1 cellular context compared by ENCODE assay signal in the genomic region with DNA sequence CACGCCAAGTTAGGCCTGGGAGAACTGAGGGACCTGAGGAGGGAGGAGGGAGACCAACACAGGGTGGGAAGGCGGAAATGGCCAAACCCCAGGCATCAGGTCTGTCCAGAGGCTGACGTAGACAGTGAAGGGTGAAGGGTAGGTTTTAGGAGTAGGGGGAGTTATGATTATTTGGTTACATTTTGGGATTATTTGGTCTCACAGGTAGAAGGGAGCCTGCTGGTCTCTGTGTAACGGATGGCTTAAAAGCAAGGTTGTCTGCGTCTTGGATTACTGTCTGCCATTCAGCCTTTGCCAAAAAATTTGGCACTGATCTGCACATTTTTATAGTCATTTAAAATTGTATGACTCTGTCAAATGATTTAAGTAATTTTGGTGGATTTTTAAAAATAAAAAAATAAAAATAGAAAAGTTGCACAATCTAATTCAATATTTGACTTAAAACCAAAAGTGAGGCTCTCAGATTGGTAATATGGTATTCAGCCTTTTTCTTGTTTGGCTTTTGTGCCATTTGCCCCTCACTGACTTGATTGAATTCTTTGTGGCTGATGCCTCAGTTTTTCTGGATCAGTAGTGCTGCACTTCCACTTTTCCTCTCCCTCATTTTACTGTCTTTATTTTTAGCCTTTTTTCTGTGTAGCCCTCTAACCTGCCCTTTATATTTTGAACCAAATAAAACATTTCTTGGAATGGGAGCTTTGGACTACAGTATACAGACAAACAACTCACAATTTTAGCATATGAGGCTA.
TF ChIP-seq lines count a peak whose summit lies in the region.

No MANE protein-coding gene starts in this region.

TF ChIP-seq in A549, 52 proteins besides CTCF, POLR2A, EP300 and RAD21:
- TF ChIP-seq NR3C1 (IDR thresholded peaks at IDR 0.05) = no peak
- no peak for TF ChIP-seq CHD4 (IDR thresholded peaks at IDR 0.05; ENCODE audit: borderline replicate concordance)
